ENCODE assay signal across 1 cellular context in the genomic region with DNA sequence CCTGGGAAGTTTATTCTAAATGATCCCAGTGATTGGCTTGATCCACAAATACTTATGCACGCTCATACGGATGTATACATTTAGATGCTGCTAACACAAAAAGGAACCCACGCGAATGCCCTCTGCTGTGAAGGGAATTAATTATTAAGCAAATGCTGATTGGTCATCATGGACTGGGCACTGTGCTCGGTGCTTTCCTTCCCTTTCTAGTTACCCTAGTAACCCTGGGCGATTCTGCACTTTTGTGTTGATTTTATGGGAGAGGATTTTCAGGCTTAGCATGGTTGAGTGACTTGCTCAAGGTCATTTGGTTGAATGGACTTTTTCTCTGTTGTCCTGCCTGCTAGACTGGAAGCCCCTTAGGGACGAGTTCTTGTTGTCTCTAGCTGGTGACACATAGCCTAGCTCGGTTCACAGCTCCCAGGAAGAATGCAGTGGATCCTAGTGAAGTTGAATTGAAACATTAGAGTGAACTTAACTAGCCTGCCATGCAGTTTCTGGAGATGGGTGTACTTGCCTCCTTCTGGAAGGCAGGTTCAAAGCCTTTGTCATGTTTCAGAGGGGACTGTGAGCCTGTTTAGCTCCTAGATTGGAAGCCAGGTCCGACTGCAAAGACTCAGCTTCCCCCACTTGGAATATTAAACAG.
TF ChIP-seq lines count a peak whose summit lies in the region.

No MANE protein-coding gene starts in this region.

TF ChIP-seq in HepG2, 621 proteins besides CTCF, POLR2A, EP300 and RAD21:
- peak; percentile 36; the same call in 1 of the 2 replicates for TF ChIP-seq IKZF5 (CRISPR knock-in tag; IDR thresholded peaks at IDR 0.05)
- TF ChIP-seq, protein P1, sequence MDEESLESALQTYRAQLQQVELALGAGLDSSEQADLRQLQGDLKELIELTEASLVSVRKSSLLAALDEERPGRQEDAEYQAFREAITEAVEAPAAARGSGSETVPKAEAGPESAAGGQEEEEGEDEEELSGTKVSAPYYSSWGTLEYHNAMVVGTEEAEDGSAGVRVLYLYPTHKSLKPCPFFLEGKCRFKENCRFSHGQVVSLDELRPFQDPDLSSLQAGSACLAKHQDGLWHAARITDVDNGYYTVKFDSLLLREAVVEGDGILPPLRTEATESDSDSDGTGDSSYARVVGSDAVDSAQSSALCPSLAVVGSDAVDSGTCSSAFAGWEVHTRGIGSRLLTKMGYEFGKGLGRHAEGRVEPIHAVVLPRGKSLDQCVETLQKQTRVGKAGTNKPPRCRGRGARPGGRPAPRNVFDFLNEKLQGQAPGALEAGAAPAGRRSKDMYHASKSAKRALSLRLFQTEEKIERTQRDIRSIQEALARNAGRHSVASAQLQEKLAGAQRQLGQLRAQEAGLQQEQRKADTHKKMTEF (CRISPR knock-in tag; IDR thresholded peaks at IDR 0.05) = 0 out of 2 replicates have a peak, but pooled peaks have one; percentile 24
